19 cellular contexts compared by ENCODE assay signal in the genomic region with DNA sequence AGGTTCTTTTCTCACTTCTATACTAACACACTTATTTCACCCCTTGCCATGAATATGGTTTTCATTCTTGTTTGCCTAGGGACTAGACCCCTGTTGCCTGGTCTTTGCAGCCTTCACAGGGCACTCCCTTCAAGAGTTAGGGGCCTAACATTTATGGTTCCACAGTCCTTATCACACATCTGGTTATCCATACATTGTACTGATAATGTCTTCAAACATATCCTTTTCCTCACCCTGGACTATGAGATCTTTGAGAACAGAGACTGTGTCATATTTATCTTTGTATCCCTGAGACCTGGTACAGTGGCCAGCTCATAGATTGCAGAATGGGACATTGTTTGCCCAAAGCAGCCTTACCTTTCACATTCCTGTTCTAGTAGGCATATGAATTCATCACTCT.
A peak's percentile ranks its signal among the peaks of the same experiment; 100 is the strongest.
DNase-seq lines count a peak whose midpoint lies in the region; ATAC-seq, FAIRE-seq and TF ChIP-seq lines count a peak whose summit lies in the region.
"Had no signal": no experiment of that assay in that cellular context is flagged by ENCODE, and none has a peak within 500 bp of the region (broad histone marks: within the 10 kb centered on the region; RNA-seq: fewer than 3 reads in every experiment).

No MANE protein-coding gene starts in this region.

- H3K36me3 Mint-ChIP-seq in Caco-2 (ENCODE audit: insufficient read depth, unreplicated experiment) (no peaks in the 10 kb centered on the region), type B pancreatic cell (peaks cover 15% of the 10 kb centered on the region)

- ATAC-seq in gastrocnemius medialis (no peak), pancreas (no peak)

- H3K9me3 Mint-ChIP-seq in Caco-2 (ENCODE audit: unreplicated experiment): peaks cover 10% of the 10 kb centered on the region
- peaks cover 9% of the 10 kb centered on the region for H3K9me3 Mint-ChIP-seq in type B pancreatic cell
- H3K9me3 Mint-ChIP-seq: CD4-positive, alpha-beta T cell had no signal

- H3K27ac Mint-ChIP-seq in Caco-2 (ENCODE audit: unreplicated experiment) (peak overlapping the region; percentile 65), type B pancreatic cell (peak overlapping the region; percentile 38)
- H3K27ac Mint-ChIP-seq: CD4-positive, alpha-beta T cell had no signal

- TF ChIP-seq POLR2A in gastrocnemius medialis (IDR thresholded peaks at IDR 0.05): no peak

- CTCF ChIA-PET in Caco-2 (lab: Charles Lee): no interaction called here

- H3K4me3 ChIP-seq in Caco-2 (ENCODE audit: low read depth, low read length) (no peak overlapping the region), ascending aorta (no peak overlapping the region), gastrocnemius medialis (no peak overlapping the region), pancreas (no peak overlapping the region)
- H3K4me3 ChIP-seq: GM23248 had no signal

- H3K27ac ChIP-seq in ascending aorta (peak overlapping the region; percentile 78 to 83), gastrocnemius medialis (peak overlapping the region in 3 of 4 donors; percentile 11 to 80 (median 13)), pancreas (no peak overlapping the region)
- H3K27ac ChIP-seq: GM23248 had no signal

- intact Hi-C loops in Caco-2 (cut with micrococcal nuclease; ENCODE audit: unreplicated experiment) (loop anchor here (5.0 kb wide), 1 partner anchor 328 kb away; no protein-coding TSS in a partner anchor), ascending aorta (cut with DNase I) (no loop called here), gastrocnemius medialis (cut with DNase I; ENCODE audit: low total_unique reads) (no loop called here), pancreas (cut with DNase I) (no loop called here)

- no TSS peak for BruUV-seq in Caco-2 (replicated peaks; lab: Mats Ljungman, UMichigan)

- peaks cover 72% of the 10 kb centered on the region for H3K4me1 ChIP-seq in Caco-2
- peaks cover 0 to 37% of the 10 kb centered on the region in 2 donors for H3K4me1 ChIP-seq in ascending aorta
- peaks cover 54 to 60% of the 10 kb centered on the region in 2 donors for H3K4me1 ChIP-seq in gastrocnemius medialis
- H3K4me1 ChIP-seq in pancreas: peaks cover 5 to 26% (median 26%) of the 10 kb centered on the region in 3 donors

- H3K27me3 ChIP-seq in Caco-2 (replicated peaks; ENCODE audit: control insufficient read depth, insufficient read depth, low read length) (no peaks in the 10 kb centered on the region), ascending aorta (no peaks in the 10 kb centered on the region), gastrocnemius medialis (no peaks in the 10 kb centered on the region), pancreas (no peaks in the 10 kb centered on the region)
- H3K27me3 ChIP-seq: BE2C had no signal

- no peak for FAIRE-seq in pancreas (lab: Jason Lieb, UNC)
- FAIRE-seq: A204.1, GM12892, GM18507, H54 had no signal

- H3K4me1 Mint-ChIP-seq in Caco-2 (ENCODE audit: low read depth, unreplicated experiment) (peaks cover 52% of the 10 kb centered on the region), type B pancreatic cell (ENCODE audit: unreplicated experiment) (peaks cover 22% of the 10 kb centered on the region)

- no peaks in the 10 kb centered on the region for H3K9me3 ChIP-seq in Caco-2
- no peaks in the 10 kb centered on the region for H3K9me3 ChIP-seq in ascending aorta
- H3K9me3 ChIP-seq in gastrocnemius medialis: no peaks in the 10 kb centered on the region
- H3K9me3 ChIP-seq in pancreas: no peaks in the 10 kb centered on the region
- H3K9me3 ChIP-seq: BE2C had no signal

- H3K4me3 Mint-ChIP-seq in Caco-2 (ENCODE audit: unreplicated experiment) (no peak overlapping the region), type B pancreatic cell (no peak overlapping the region)
- H3K4me3 Mint-ChIP-seq: CD4-positive, alpha-beta T cell had no signal

- no peaks in the 10 kb centered on the region for H3K27me3 Mint-ChIP-seq in Caco-2 (ENCODE audit: insufficient read depth, unreplicated experiment)
- no peaks in the 10 kb centered on the region for H3K27me3 Mint-ChIP-seq in type B pancreatic cell
- H3K27me3 Mint-ChIP-seq: CD4-positive, alpha-beta T cell had no signal

- no peaks in the 10 kb centered on the region for H3K36me3 ChIP-seq in Caco-2 (ENCODE audit: control insufficient read depth, insufficient read depth, low read length)
- H3K36me3 ChIP-seq in ascending aorta: no peaks in the 10 kb centered on the region
- H3K36me3 ChIP-seq in gastrocnemius medialis: no peaks in the 10 kb centered on the region
- no peaks in the 10 kb centered on the region for H3K36me3 ChIP-seq in pancreas
- H3K36me3 ChIP-seq: BE2C had no signal

- TF ChIP-seq CTCF in Caco-2 (IDR thresholded peaks at IDR 0.05; ENCODE audit: insufficient read depth in 1 of 2, low read depth in 1 of 2, low read length in 1 of 2, severe bottlenecking in 1 of 2, unreplicated experiment in 1 of 2) (no peak), ascending aorta (IDR thresholded peaks at IDR 0.05) (no peak), gastrocnemius medialis (IDR thresholded peaks at IDR 0.05 in 4 of 5, conservative IDR thresholded peaks at IDR 0.05 in 1 of 5) (no peak), type B pancreatic cell (conservative IDR thresholded peaks at IDR 0.05) (no peak), pancreas (IDR thresholded peaks at IDR 0.05) (no peak)

- peak in 1 of 2 experiments; percentile 50 for DNase-seq in Caco-2
- DNase-seq in ascending aorta (ENCODE audit: low spot score in 2 of 2): no peak
- no peak for DNase-seq in gastrocnemius medialis
- no peak for DNase-seq in type B pancreatic cell (ENCODE audit: extremely low spot score, unreplicated experiment)
- no peak for DNase-seq in pancreas
- no peak for DNase-seq in UCSD-AML1 (lab: John Stamatoyannopoulos, UW; ENCODE audit: unreplicated experiment)
- DNase-seq: ACHN; BE2C; C1 segment of cervical spinal cord; CD4-positive, alpha-beta T cell; DMS153; DMS79; GDM1; GM23248; HCEC 1CT had no signal

- POLR2A ChIA-PET in Caco-2 (lab: Charles Lee): no interaction called here

- in situ Hi-C loops in gastrocnemius medialis (cut with MboI; ENCODE audit: low sequenced_read_pairs in 4 of 4): no loop called here

Comparison
In these comparisons a context has a peak if more than half of its experiments do, and no peak if none do; other contexts are left out.
1. H3K27ac ChIP-seq: peak in ascending aorta (2 of 2) and gastrocnemius medialis (3 of 4); none in pancreas (0 of 4).